13 cellular contexts compared by ENCODE assay signal in genomic region chr14:104384776-104385071, GRCh38.
DNase-seq lines count a peak whose midpoint lies in the region; ATAC-seq and TF ChIP-seq lines count a peak whose summit lies in the region.
"Had no signal": no experiment of that assay in that cellular context is flagged by ENCODE, and none has a peak within 500 bp of the region (broad histone marks: within the 10 kb centered on the region; RNA-seq: fewer than 3 reads in every experiment).

No MANE protein-coding gene starts in this region.

- H3K36me3 ChIP-seq in SK-N-SH (replicated peaks in 1 of 2; ENCODE audit: control insufficient read depth in 1 of 2, insufficient read depth in 2 of 2, low read length in 1 of 2) (no peaks in the 10 kb centered on the region), BLaER1 (no peaks in the 10 kb centered on the region), osteoblast (ENCODE audit: insufficient read depth, low read length) (no peaks in the 10 kb centered on the region)

- no peak for TF ChIP-seq CTCF in SK-N-SH (IDR thresholded peaks at IDR 0.05)
- no peak for TF ChIP-seq CTCF in osteoblast (IDR thresholded peaks at IDR 0.05; ENCODE audit: extremely low read depth, low read depth, low read length)

- peaks cover 7 to 11% of the 10 kb centered on the region in 2 donors for H3K9me3 Mint-ChIP-seq in effector memory CD8-positive, alpha-beta T cell

- no peak for TF ChIP-seq EP300 in SK-N-SH (IDR thresholded peaks at IDR 0.05; ENCODE audit: borderline replicate concordance in 1 of 2, low read depth in 1 of 2, low read length in 1 of 2)

- peak; percentile 34 for DNase-seq in SK-N-SH
- no peak for DNase-seq in effector memory CD8-positive, alpha-beta T cell
- peak; percentile 44 for DNase-seq in osteoblast (ENCODE audit: insufficient read length, low spot score, missing footprints)
- DNase-seq: C1 segment of cervical spinal cord, KG1, NCI-H1092, NCI-H2107 had no signal

- H4K20me1 ChIP-seq in SK-N-SH (ENCODE audit: insufficient read depth) (no peaks in the 10 kb centered on the region), BLaER1 (no peaks in the 10 kb centered on the region), osteoblast (ENCODE audit: insufficient read depth, low read length) (no peaks in the 10 kb centered on the region)

- TF ChIP-seq RAD21 in SK-N-SH (IDR thresholded peaks at IDR 0.05; ENCODE audit: low read length): no peak

- H2AFZ ChIP-seq in SK-N-SH (ENCODE audit: low read depth) (no peak overlapping the region), osteoblast (ENCODE audit: low read length) (no peak overlapping the region)

- no peak overlapping the region for H3K4me3 ChIP-seq in SK-N-SH (ENCODE audit: low read depth in 2 of 2, low read length in 1 of 2)
- H3K4me3 ChIP-seq in BLaER1: no peak overlapping the region
- H3K4me3 ChIP-seq in osteoblast (ENCODE audit: insufficient read depth, low read length): no peak overlapping the region

- peaks cover 0 to 19% of the 10 kb centered on the region in 2 experiments; a peak in 1 of 4 replicates for H3K4me1 ChIP-seq in SK-N-SH (ENCODE audit: control insufficient read depth in 1 of 2, insufficient read depth in 2 of 2, low read depth in 1 of 2, low read length in 1 of 2)
- peaks cover 69% of the 10 kb centered on the region for H3K4me1 ChIP-seq in BLaER1
- no peaks in the 10 kb centered on the region for H3K4me1 ChIP-seq in osteoblast (ENCODE audit: insufficient read depth, low read length)

- H3K4me1 Mint-ChIP-seq in effector memory CD8-positive, alpha-beta T cell (ENCODE audit: low read depth in 2 of 2): peaks cover 12 to 16% of the 10 kb centered on the region in 2 donors

- 44% methylated on average over 6 of the region's 6 CpGs for WGBS in SK-N-SH (ENCODE audit: low lambda C conversion rate)

- no peak overlapping the region for H3K9ac ChIP-seq in SK-N-SH
- no peak overlapping the region for H3K9ac ChIP-seq in BLaER1

- H3K27me3 Mint-ChIP-seq in effector memory CD8-positive, alpha-beta T cell: peaks cover 7 to 8% of the 10 kb centered on the region in 2 donors

- H3K79me2 ChIP-seq in SK-N-SH (ENCODE audit: insufficient read depth) (no peaks in the 10 kb centered on the region), osteoblast (ENCODE audit: insufficient read depth, low read length) (no peaks in the 10 kb centered on the region)

- H3K4me3 Mint-ChIP-seq in effector memory CD8-positive, alpha-beta T cell: no peak overlapping the region

- CTCF ChIA-PET in SK-N-SH (lab: Yijun Ruan, JAX): interaction anchor here (0.9 to 2.3 kb wide), 4 partner anchors 8 to 126 kb away, joined by 3 to 8 read pairs (median 4); no protein-coding TSS in a partner anchor

- no peaks in the 10 kb centered on the region for H3K9me2 ChIP-seq in SK-N-SH

- no peak overlapping the region for H3K4me2 ChIP-seq in SK-N-SH
- H3K4me2 ChIP-seq in BLaER1: peak overlapping the region; percentile 97
- no peak overlapping the region for H3K4me2 ChIP-seq in osteoblast (ENCODE audit: insufficient read depth, low read length)

- ATAC-seq in SK-N-SH treated with all-trans-retinoic acid at 6 μM for 48 hours: no peak
- no peak for ATAC-seq in effector memory CD8-positive, alpha-beta T cell (replicated peaks)
- ATAC-seq in GM18520 (IDR thresholded peaks at IDR 0.05; ENCODE audit: unreplicated experiment): no peak
- no peak for ATAC-seq in HG03354 (IDR thresholded peaks at IDR 0.05; ENCODE audit: poor library complexity, severe bottlenecking, unreplicated experiment)
- ATAC-seq in HG03442 (IDR thresholded peaks at IDR 0.05; ENCODE audit: unreplicated experiment): no peak

- no peaks in the 10 kb centered on the region for H3K27me3 ChIP-seq in SK-N-SH (ENCODE audit: insufficient read depth)
- peaks cover 6% of the 10 kb centered on the region; the same call in 1 of the 2 replicates for H3K27me3 ChIP-seq in BLaER1
- H3K27me3 ChIP-seq in osteoblast (ENCODE audit: insufficient read depth, low read length): no peaks in the 10 kb centered on the region

- no peaks in the 10 kb centered on the region for H3F3A ChIP-seq in SK-N-SH (replicated peaks; ENCODE audit: insufficient read depth)

- H3K27ac Mint-ChIP-seq in effector memory CD8-positive, alpha-beta T cell: peak overlapping the region; percentile 72 to 88

- no peak overlapping the region; a peak in 1 of 4 replicates for H3K27ac ChIP-seq in SK-N-SH (ENCODE audit: low read depth in 2 of 2, low read length in 1 of 2)
- no peak overlapping the region for H3K27ac ChIP-seq in BLaER1
- H3K27ac ChIP-seq in osteoblast (ENCODE audit: low read depth, low read length): no peak overlapping the region
- H3K27ac ChIP-seq: 22Rv1 had no signal

- H3K36me3 Mint-ChIP-seq in effector memory CD8-positive, alpha-beta T cell (ENCODE audit: insufficient read depth): no peaks in the 10 kb centered on the region

- POLR2A ChIA-PET in SK-N-SH (lab: Yijun Ruan, JAX): no interaction called here

- H3K9me3 ChIP-seq in SK-N-SH (no peaks in the 10 kb centered on the region), BLaER1 (peaks cover 23% of the 10 kb centered on the region), osteoblast (ENCODE audit: low read depth, low read length) (no peaks in the 10 kb centered on the region)

TF ChIP-seq in SK-N-SH, 30 proteins besides CTCF, POLR2A, EP300 and RAD21:
- TF ChIP-seq USF1 (IDR thresholded peaks at IDR 0.05; ENCODE audit: borderline replicate concordance, low read depth): no peak
- no peak for TF ChIP-seq SIN3A (IDR thresholded peaks at IDR 0.05; ENCODE audit: borderline replicate concordance, low read depth, low read length)
- TF ChIP-seq JUND (IDR thresholded peaks at IDR 0.05): no peak
- no peak for TF ChIP-seq TAF1 (IDR thresholded peaks at IDR 0.05; ENCODE audit: borderline replicate concordance, low read depth, low read length)
- no peak for TF ChIP-seq TEAD4 (IDR thresholded peaks at IDR 0.05; ENCODE audit: borderline replicate concordance, insufficient read depth)
- no peak for TF ChIP-seq CHD2 (IDR thresholded peaks at IDR 0.05; ENCODE audit: low read length, partially characterized antibody)
- TF ChIP-seq SMC3 (IDR thresholded peaks at IDR 0.05; ENCODE audit: low read depth, low read length): no peak
- TF ChIP-seq GABPA (IDR thresholded peaks at IDR 0.05; ENCODE audit: low read depth): no peak
- no peak for TF ChIP-seq RFX5 (IDR thresholded peaks at IDR 0.05; ENCODE audit: low read length)
TF ChIP-seq in SK-N-SH: peak in this region for 0.

TF ChIP-seq in SK-N-SH treated with all-trans-retinoic acid at 6 μM for 48 hours, 23 proteins besides CTCF, POLR2A, EP300 and RAD21:
- TF ChIP-seq GLIS3 (CRISPR knock-in tag; IDR thresholded peaks at IDR 0.05) (no peak), TOX (CRISPR knock-in tag; IDR thresholded peaks at IDR 0.05; ENCODE audit: borderline replicate concordance) (no peak), TCF4 (CRISPR knock-in tag; IDR thresholded peaks at IDR 0.05; ENCODE audit: borderline replicate concordance) (no peak), PPARA (CRISPR knock-in tag; IDR thresholded peaks at IDR 0.05; ENCODE audit: borderline replicate concordance) (no peak), ZNF565 (CRISPR knock-in tag; conservative IDR thresholded peaks at IDR 0.05; ENCODE audit: low read depth) (no peak), ZNF8 (CRISPR knock-in tag; IDR thresholded peaks at IDR 0.05) (no peak), OSR1 (CRISPR knock-in tag; IDR thresholded peaks at IDR 0.05) (no peak), ESRRG (CRISPR knock-in tag; IDR thresholded peaks at IDR 0.05) (no peak), ZFP30 (CRISPR knock-in tag; IDR thresholded peaks at IDR 0.05) (no peak)

Comparison
In these comparisons a context has a peak if more than half of its experiments do, and no peak if none do; other contexts are left out.
1. DNase-seq: peak in SK-N-SH (single experiment) and osteoblast (single experiment); none in effector memory CD8-positive, alpha-beta T cell (0 of 3).